2 cellular contexts compared by ENCODE assay signal in genomic region chr17:83142619-83143018, GRCh38.
TF ChIP-seq lines count a peak whose summit lies in the region.

No MANE protein-coding gene starts in this region.

TF ChIP-seq in HEK293, 187 proteins besides CTCF, POLR2A, EP300 and RAD21 (continued from another document):
- no peak for TF ChIP-seq ZNF362 (tag by site-specific recombination; IDR thresholded peaks at IDR 0.05)
- 0 out of 2 replicates have a peak, but pooled peaks have one; percentile 17 for TF ChIP-seq ZNF549 (tag by site-specific recombination; IDR thresholded peaks at IDR 0.05)
- no peak for TF ChIP-seq ZNF530 (tag by site-specific recombination; IDR thresholded peaks at IDR 0.05; ENCODE audit: low read depth)
- TF ChIP-seq SETDB1 (IDR thresholded peaks at IDR 0.05; ENCODE audit: insufficient read length, low read length) = peak; percentile 87
- TF ChIP-seq ZNF48 (tag by site-specific recombination; IDR thresholded peaks at IDR 0.05) = no peak
- no peak for TF ChIP-seq KLF10 (tag by site-specific recombination; IDR thresholded peaks at IDR 0.05)
- TF ChIP-seq ZNF112 (tag by site-specific recombination; IDR thresholded peaks at IDR 0.05) = no peak
- no peak for TF ChIP-seq WT1 (tag by site-specific recombination; IDR thresholded peaks at IDR 0.05)
- TF ChIP-seq ZNF514 (tag by site-specific recombination; IDR thresholded peaks at IDR 0.05) = no peak
- TF ChIP-seq ZNF626 (tag by site-specific recombination; IDR thresholded peaks at IDR 0.05) = 0 out of 2 replicates have a peak, but pooled peaks have one; percentile 38
- TF ChIP-seq ZNF792 (tag by site-specific recombination; IDR thresholded peaks at IDR 0.05) = no peak
- TF ChIP-seq ZNF701 (tag by site-specific recombination; IDR thresholded peaks at IDR 0.05) = no peak

TF ChIP-seq in GM12878, 131 proteins besides CTCF, POLR2A, EP300 and RAD21 (continued from another document):
- TF ChIP-seq ZBTB4 (CRISPR knock-in tag; IDR thresholded peaks at IDR 0.05) = no peak
